1 cellular context compared by ENCODE assay signal in the genomic region with DNA sequence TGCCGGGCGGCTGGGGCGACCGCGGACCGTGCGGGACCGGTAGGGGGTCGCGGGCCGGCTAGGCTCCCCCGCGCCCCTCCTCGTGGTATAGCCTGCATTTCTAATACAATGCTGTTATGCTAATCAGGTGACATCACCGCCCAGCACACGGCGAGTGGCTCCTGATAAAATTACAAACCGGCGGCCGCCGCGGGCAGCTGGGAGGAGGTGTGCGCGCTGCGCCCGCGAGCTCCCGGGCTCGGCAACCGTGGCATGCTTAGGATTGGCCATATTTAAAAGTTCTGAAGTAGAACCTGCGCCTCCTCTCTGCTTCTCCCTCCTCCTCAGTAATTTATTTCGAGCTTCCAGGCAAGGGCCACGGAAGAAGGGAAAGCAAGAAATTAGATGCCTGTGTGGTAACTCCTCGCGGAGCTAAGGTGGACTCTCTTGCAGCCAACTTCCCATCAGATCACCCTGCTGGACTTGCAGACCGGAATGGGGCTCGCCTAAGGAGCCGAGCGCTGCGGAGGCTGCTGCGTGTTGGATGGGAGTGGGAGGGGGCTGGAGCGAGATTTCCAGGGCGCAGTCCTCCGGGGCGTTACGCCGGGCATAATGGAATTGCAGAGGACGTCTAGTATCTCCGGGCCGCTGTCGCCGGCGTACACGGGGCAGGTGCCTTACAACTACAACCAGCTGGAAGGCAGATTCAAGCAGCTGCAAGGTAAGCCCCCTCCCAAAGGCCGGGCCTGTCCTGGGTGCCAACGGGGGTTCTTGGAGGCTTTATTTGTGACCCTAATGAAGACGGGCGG.
TF ChIP-seq lines count a peak whose summit lies in the region.

No MANE protein-coding gene starts in this region.

TF ChIP-seq in K562, 482 proteins besides CTCF, POLR2A, EP300 and RAD21 (continued from another document and continues in another):
- TF ChIP-seq HNRNPK (IDR thresholded peaks at IDR 0.05; ENCODE audit: low read depth, low read length, poor library complexity, severe bottlenecking) (no peak), ELF4 (CRISPR knock-in tag; IDR thresholded peaks at IDR 0.05) (no peak), CHD4 (IDR thresholded peaks at IDR 0.05; ENCODE audit: insufficient read depth, insufficient replicate concordance, low read depth, low read length, poor library complexity, severe bottlenecking) (no peak), ZNF696 (CRISPR knock-in tag; conservative IDR thresholded peaks at IDR 0.05) (no peak), FOXA3 (CRISPR knock-in tag; conservative IDR thresholded peaks at IDR 0.05 in 1 of 2, IDR thresholded peaks at IDR 0.05 in 1 of 2) (0 out of 4 replicates have a peak, but pooled peaks of 1 of the 2 experiments have one; percentile 27), RBM39 (optimal IDR thresholded peaks at IDR 0.05; ENCODE audit: low read depth, low read length) (no peak), ATF7 (IDR thresholded peaks at IDR 0.05) (peak; percentile 96), ZNF282 (CRISPR knock-in tag; IDR thresholded peaks at IDR 0.05) (no peak), HSF4 (CRISPR knock-in tag; IDR thresholded peaks at IDR 0.05; ENCODE audit: borderline replicate concordance) (no peak), FOXJ3 (CRISPR knock-in tag; IDR thresholded peaks at IDR 0.05) (no peak), SOX6 (IDR thresholded peaks at IDR 0.05) (peak; percentile 95), L3MBTL2 (IDR thresholded peaks at IDR 0.05) (no peak), COPS2 (conservative IDR thresholded peaks at IDR 0.05) (no peak), CHD1 (IDR thresholded peaks at IDR 0.05; ENCODE audit: low read length) (peak; percentile 44), XRCC3 (IDR thresholded peaks at IDR 0.05) (no peak)
- TF ChIP-seq, protein P1, sequence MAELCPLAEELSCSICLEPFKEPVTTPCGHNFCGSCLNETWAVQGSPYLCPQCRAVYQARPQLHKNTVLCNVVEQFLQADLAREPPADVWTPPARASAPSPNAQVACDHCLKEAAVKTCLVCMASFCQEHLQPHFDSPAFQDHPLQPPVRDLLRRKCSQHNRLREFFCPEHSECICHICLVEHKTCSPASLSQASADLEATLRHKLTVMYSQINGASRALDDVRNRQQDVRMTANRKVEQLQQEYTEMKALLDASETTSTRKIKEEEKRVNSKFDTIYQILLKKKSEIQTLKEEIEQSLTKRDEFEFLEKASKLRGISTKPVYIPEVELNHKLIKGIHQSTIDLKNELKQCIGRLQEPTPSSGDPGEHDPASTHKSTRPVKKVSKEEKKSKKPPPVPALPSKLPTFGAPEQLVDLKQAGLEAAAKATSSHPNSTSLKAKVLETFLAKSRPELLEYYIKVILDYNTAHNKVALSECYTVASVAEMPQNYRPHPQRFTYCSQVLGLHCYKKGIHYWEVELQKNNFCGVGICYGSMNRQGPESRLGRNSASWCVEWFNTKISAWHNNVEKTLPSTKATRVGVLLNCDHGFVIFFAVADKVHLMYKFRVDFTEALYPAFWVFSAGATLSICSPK (IDR thresholded peaks at IDR 0.05; ENCODE audit: borderline replicate concordance), result no peak
- TF ChIP-seq, protein P2, sequence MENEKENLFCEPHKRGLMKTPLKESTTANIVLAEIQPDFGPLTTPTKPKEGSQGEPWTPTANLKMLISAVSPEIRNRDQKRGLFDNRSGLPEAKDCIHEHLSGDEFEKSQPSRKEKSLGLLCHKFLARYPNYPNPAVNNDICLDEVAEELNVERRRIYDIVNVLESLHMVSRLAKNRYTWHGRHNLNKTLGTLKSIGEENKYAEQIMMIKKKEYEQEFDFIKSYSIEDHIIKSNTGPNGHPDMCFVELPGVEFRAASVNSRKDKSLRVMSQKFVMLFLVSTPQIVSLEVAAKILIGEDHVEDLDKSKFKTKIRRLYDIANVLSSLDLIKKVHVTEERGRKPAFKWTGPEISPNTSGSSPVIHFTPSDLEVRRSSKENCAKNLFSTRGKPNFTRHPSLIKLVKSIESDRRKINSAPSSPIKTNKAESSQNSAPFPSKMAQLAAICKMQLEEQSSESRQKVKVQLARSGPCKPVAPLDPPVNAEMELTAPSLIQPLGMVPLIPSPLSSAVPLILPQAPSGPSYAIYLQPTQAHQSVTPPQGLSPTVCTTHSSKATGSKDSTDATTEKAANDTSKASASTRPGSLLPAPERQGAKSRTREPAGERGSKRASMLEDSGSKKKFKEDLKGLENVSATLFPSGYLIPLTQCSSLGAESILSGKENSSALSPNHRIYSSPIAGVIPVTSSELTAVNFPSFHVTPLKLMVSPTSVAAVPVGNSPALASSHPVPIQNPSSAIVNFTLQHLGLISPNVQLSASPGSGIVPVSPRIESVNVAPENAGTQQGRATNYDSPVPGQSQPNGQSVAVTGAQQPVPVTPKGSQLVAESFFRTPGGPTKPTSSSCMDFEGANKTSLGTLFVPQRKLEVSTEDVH (IDR thresholded peaks at IDR 0.05; ENCODE audit: low read depth, partially characterized antibody), result no peak
- TF ChIP-seq, protein P3, sequence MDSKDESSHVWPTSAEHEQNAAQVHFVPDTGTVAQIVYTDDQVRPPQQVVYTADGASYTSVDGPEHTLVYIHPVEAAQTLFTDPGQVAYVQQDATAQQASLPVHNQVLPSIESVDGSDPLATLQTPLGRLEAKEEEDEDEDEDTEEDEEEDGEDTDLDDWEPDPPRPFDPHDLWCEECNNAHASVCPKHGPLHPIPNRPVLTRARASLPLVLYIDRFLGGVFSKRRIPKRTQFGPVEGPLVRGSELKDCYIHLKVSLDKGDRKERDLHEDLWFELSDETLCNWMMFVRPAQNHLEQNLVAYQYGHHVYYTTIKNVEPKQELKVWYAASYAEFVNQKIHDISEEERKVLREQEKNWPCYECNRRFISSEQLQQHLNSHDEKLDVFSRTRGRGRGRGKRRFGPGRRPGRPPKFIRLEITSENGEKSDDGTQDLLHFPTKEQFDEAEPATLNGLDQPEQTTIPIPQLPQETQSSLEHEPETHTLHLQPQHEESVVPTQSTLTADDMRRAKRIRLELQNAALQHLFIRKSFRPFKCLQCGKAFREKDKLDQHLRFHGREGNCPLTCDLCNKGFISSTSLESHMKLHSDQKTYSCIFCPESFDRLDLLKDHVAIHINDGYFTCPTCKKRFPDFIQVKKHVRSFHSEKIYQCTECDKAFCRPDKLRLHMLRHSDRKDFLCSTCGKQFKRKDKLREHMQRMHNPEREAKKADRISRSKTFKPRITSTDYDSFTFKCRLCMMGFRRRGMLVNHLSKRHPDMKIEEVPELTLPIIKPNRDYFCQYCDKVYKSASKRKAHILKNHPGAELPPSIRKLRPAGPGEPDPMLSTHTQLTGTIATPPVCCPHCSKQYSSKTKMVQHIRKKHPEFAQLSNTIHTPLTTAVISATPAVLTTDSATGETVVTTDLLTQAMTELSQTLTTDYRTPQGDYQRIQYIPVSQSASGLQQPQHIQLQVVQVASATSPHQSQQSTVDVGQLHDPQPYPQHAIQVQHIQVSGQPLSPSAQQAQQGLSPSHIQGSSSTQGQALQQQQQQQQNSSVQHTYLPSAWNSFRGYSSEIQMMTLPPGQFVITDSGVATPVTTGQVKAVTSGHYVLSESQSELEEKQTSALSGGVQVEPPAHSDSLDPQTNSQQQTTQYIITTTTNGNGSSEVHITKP (IDR thresholded peaks at IDR 0.05; ENCODE audit: partially characterized antibody), result no peak
- TF ChIP-seq, protein P4, sequence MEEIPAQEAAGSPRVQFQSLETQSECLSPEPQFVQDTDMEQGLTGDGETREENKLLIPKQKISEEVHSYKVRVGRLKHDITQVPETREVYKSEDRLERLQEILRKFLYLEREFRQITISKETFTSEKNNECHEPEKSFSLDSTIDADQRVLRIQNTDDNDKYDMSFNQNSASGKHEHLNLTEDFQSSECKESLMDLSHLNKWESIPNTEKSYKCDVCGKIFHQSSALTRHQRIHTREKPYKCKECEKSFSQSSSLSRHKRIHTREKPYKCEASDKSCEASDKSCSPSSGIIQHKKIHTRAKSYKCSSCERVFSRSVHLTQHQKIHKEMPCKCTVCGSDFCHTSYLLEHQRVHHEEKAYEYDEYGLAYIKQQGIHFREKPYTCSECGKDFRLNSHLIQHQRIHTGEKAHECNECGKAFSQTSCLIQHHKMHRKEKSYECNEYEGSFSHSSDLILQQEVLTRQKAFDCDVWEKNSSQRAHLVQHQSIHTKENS (CRISPR knock-in tag; IDR thresholded peaks at IDR 0.05), result no peak
- TF ChIP-seq, protein P5, sequence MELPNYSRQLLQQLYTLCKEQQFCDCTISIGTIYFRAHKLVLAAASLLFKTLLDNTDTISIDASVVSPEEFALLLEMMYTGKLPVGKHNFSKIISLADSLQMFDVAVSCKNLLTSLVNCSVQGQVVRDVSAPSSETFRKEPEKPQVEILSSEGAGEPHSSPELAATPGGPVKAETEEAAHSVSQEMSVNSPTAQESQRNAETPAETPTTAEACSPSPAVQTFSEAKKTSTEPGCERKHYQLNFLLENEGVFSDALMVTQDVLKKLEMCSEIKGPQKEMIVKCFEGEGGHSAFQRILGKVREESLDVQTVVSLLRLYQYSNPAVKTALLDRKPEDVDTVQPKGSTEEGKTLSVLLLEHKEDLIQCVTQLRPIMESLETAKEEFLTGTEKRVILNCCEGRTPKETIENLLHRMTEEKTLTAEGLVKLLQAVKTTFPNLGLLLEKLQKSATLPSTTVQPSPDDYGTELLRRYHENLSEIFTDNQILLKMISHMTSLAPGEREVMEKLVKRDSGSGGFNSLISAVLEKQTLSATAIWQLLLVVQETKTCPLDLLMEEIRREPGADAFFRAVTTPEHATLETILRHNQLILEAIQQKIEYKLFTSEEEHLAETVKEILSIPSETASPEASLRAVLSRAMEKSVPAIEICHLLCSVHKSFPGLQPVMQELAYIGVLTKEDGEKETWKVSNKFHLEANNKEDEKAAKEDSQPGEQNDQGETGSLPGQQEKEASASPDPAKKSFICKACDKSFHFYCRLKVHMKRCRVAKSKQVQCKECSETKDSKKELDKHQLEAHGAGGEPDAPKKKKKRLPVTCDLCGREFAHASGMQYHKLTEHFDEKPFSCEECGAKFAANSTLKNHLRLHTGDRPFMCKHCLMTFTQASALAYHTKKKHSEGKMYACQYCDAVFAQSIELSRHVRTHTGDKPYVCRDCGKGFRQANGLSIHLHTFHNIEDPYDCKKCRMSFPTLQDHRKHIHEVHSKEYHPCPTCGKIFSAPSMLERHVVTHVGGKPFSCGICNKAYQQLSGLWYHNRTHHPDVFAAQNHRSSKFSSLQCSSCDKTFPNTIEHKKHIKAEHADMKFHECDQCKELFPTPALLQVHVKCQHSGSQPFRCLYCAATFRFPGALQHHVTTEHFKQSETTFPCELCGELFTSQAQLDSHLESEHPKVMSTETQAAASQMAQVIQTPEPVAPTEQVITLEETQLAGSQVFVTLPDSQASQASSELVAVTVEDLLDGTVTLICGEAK (IDR thresholded peaks at IDR 0.05), result no peak
- TF ChIP-seq, protein P5 (CRISPR knock-in tag; IDR thresholded peaks at IDR 0.05), result peak; percentile 43; the same call in 1 of the 2 replicates
- TF ChIP-seq, protein P6, sequence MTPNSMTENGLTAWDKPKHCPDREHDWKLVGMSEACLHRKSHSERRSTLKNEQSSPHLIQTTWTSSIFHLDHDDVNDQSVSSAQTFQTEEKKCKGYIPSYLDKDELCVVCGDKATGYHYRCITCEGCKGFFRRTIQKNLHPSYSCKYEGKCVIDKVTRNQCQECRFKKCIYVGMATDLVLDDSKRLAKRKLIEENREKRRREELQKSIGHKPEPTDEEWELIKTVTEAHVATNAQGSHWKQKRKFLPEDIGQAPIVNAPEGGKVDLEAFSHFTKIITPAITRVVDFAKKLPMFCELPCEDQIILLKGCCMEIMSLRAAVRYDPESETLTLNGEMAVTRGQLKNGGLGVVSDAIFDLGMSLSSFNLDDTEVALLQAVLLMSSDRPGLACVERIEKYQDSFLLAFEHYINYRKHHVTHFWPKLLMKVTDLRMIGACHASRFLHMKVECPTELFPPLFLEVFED (CRISPR knock-in tag; conservative IDR thresholded peaks at IDR 0.05), result no peak
- TF ChIP-seq, protein P7, sequence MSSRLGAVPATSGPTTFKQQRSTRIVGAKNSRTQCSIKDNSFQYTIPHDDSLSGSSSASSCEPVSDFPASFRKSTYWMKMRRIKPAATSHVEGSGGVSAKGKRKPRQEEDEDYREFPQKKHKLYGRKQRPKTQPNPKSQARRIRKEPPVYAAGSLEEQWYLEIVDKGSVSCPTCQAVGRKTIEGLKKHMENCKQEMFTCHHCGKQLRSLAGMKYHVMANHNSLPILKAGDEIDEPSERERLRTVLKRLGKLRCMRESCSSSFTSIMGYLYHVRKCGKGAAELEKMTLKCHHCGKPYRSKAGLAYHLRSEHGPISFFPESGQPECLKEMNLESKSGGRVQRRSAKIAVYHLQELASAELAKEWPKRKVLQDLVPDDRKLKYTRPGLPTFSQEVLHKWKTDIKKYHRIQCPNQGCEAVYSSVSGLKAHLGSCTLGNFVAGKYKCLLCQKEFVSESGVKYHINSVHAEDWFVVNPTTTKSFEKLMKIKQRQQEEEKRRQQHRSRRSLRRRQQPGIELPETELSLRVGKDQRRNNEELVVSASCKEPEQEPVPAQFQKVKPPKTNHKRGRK (tag; IDR thresholded peaks at IDR 0.05), result no peak
- TF ChIP-seq, protein P8, sequence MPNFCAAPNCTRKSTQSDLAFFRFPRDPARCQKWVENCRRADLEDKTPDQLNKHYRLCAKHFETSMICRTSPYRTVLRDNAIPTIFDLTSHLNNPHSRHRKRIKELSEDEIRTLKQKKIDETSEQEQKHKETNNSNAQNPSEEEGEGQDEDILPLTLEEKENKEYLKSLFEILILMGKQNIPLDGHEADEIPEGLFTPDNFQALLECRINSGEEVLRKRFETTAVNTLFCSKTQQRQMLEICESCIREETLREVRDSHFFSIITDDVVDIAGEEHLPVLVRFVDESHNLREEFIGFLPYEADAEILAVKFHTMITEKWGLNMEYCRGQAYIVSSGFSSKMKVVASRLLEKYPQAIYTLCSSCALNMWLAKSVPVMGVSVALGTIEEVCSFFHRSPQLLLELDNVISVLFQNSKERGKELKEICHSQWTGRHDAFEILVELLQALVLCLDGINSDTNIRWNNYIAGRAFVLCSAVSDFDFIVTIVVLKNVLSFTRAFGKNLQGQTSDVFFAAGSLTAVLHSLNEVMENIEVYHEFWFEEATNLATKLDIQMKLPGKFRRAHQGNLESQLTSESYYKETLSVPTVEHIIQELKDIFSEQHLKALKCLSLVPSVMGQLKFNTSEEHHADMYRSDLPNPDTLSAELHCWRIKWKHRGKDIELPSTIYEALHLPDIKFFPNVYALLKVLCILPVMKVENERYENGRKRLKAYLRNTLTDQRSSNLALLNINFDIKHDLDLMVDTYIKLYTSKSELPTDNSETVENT (CRISPR knock-in tag; IDR thresholded peaks at IDR 0.05), result no peak
